In genomic region chr14:34081126-34081575, GRCh38 we compare ENCODE assay signal across 9 cellular contexts.
DNase-seq lines count a peak whose midpoint lies in the region; ATAC-seq and TF ChIP-seq lines count a peak whose summit lies in the region.
"Had no signal": no experiment of that assay in that cellular context is flagged by ENCODE, and none has a peak within 500 bp of the region (broad histone marks: within the 10 kb centered on the region; RNA-seq: fewer than 3 reads in every experiment).

No MANE protein-coding gene starts in this region.

- TF ChIP-seq EP300 in stomach (IDR thresholded peaks at IDR 0.05): no peak

- H3K4me3 ChIP-seq in HCT116 (replicated peaks in 1 of 2; ENCODE audit: low read depth in 1 of 2, low read length in 2 of 2) (peak overlapping the region in 1 of 2 experiments; percentile 16; a peak in 2 of 4 replicates), stomach (no peak overlapping the region), dorsolateral prefrontal cortex (no peak overlapping the region)

- intact Hi-C loops in HCT116 (cut with micrococcal nuclease): loop anchor here (5.0 kb wide), 1 partner anchor 129 kb away; the partner anchor contains the start of gene EGLN3
- intact Hi-C loops in left cardiac atrium (cut with DNase I): no loop called here
- intact Hi-C loops in stomach (cut with DNase I; ENCODE audit: low total_unique reads): no loop called here
- intact Hi-C loops in dorsolateral prefrontal cortex (cut with DNase I): no loop called here

- RAD21 ChIA-PET in HCT116 (lab: Charles Lee; ENCODE audit: low non-redundant PET in 1 of 2, low total read pairs in 2 of 2, uncharacterized antibody in 2 of 2, unreplicated experiment in 2 of 2): interaction anchor here (1.0 to 1.2 kb wide), 2 partner anchors 17 to 232 kb away, joined by 3 to 4 read pairs; no protein-coding TSS in a partner anchor

- H3K9ac ChIP-seq in HCT116 (ENCODE audit: low read length): 0 out of 2 replicates have a peak overlapping the region, but pooled peaks have one; percentile 10

- no peaks in the 10 kb centered on the region for H3K79me2 ChIP-seq in HCT116 (ENCODE audit: insufficient read depth, low read length)

- H3K9me3 ChIP-seq in HCT116 (ENCODE audit: control insufficient read depth in 1 of 2, insufficient read depth in 1 of 2, low read depth in 1 of 2, low read length in 2 of 2): no peaks in the 10 kb centered on the region
- H3K9me3 ChIP-seq in stomach: no peaks in the 10 kb centered on the region

- no TSS peak for BruUV-seq in HCT116 (replicated peaks; lab: Mats Ljungman, UMichigan)

- peak overlapping the region; percentile 59 for H3K4me2 ChIP-seq in HCT116 (ENCODE audit: low read length)

- DNase-seq in HCT116 (ENCODE audit: low read depth, low spot score): no peak
- peak; percentile 38 for DNase-seq in T1000 (lab: John Stamatoyannopoulos, UW)
- peak; percentile 24 for DNase-seq in left cardiac atrium
- DNase-seq in stomach: no peak
- DNase-seq in SK-N-DZ (ENCODE audit: low spot score): no peak
- DNase-seq in dorsolateral prefrontal cortex: no peak
- DNase-seq in NAMALWA (ENCODE audit: low spot score): no peak
- DNase-seq: effector memory CD4-positive, alpha-beta T cell; immature natural killer cell had no signal

- H3K4me1 ChIP-seq in HCT116 (ENCODE audit: control insufficient read depth in 1 of 2, insufficient read depth in 2 of 2, low read length in 2 of 2) (peaks cover 36 to 52% of the 10 kb centered on the region in 2 experiments), stomach (peaks cover 18 to 36% (median 27%) of the 10 kb centered on the region in 4 donors)

- POLR2A ChIA-PET in HCT116 (lab: Charles Lee): interaction anchor here (1.5 to 2.5 kb wide), 2 partner anchors 9 to 21 kb away, joined by 3 to 11 read pairs; no protein-coding TSS in a partner anchor

- no peaks in the 10 kb centered on the region for H3K36me3 ChIP-seq in HCT116 (ENCODE audit: control insufficient read depth in 1 of 2, insufficient read depth in 2 of 2, low read length in 2 of 2)
- no peaks in the 10 kb centered on the region for H3K36me3 ChIP-seq in stomach

- TF ChIP-seq CTCF in HCT116 (IDR thresholded peaks at IDR 0.05 in 2 of 3, conservative IDR thresholded peaks at IDR 0.05 in 1 of 3; ENCODE audit: borderline replicate concordance in 1 of 3, insufficient read depth in 1 of 3, low read depth in 2 of 3, low read length in 2 of 3) (no peak), stomach (IDR thresholded peaks at IDR 0.05) (no peak), dorsolateral prefrontal cortex (IDR thresholded peaks at IDR 0.05 in 54 of 56, conservative IDR thresholded peaks at IDR 0.05 in 2 of 56; ENCODE audit: low read depth in 1 of 56, partially characterized antibody in 56 of 56) (no peak)

- ATAC-seq in HCT116 (peak; percentile 35), left cardiac atrium (peak; percentile 93 to 94)

- H2AFZ ChIP-seq in HCT116 (ENCODE audit: low read depth, low read length, poor library complexity, severe bottlenecking): peak overlapping the region; percentile 63

- no peaks in the 10 kb centered on the region for H4K20me1 ChIP-seq in HCT116 (ENCODE audit: insufficient read depth)

- no peaks in the 10 kb centered on the region for H3K9me2 ChIP-seq in HCT116 (ENCODE audit: insufficient read depth)

- TF ChIP-seq POLR2A in HCT116 (IDR thresholded peaks at IDR 0.05; ENCODE audit: borderline replicate concordance, extremely low read depth, insufficient read depth, insufficient read length) (no peak), stomach (IDR thresholded peaks at IDR 0.05) (no peak)

- WGBS in stomach, 5 donors: 54 to 71% (median 67%) methylated on average over 7 of the region's 7 CpGs

- no peaks in the 10 kb centered on the region for H3K27me3 ChIP-seq in HCT116 (ENCODE audit: insufficient read depth, low read length)
- no peaks in the 10 kb centered on the region for H3K27me3 ChIP-seq in stomach
- no peaks in the 10 kb centered on the region for H3K27me3 ChIP-seq in dorsolateral prefrontal cortex

- H3K27ac ChIP-seq in HCT116 (ENCODE audit: low read depth, low read length): peak overlapping the region; percentile 50
- peak overlapping the region; percentile 63 to 72 (median 69) for H3K27ac ChIP-seq in stomach
- H3K27ac ChIP-seq in dorsolateral prefrontal cortex: no peak overlapping the region

- CTCF ChIA-PET in HCT116 (lab: Charles Lee): interaction anchor here (1.0 to 2.9 kb wide), 4 partner anchors 17 to 233 kb away, joined by 3 to 14 read pairs (median 8); no protein-coding TSS in a partner anchor

- no peak for TF ChIP-seq RAD21 in HCT116 (IDR thresholded peaks at IDR 0.05; ENCODE audit: low read depth)

TF ChIP-seq in HCT116, 20 proteins besides CTCF, POLR2A, EP300 and RAD21:
- TF ChIP-seq CEBPB (IDR thresholded peaks at IDR 0.05; ENCODE audit: low read depth) (no peak), TCF7L2 (IDR thresholded peaks at IDR 0.05; ENCODE audit: borderline replicate concordance, extremely low read depth, insufficient read depth, insufficient read length) (no peak), ZNF274 (IDR thresholded peaks at IDR 0.05; ENCODE audit: low read depth, low read length) (no peak), SP1 (IDR thresholded peaks at IDR 0.05; ENCODE audit: low read depth) (no peak), ZFX (IDR thresholded peaks at IDR 0.05) (no peak), SIN3A (IDR thresholded peaks at IDR 0.05; ENCODE audit: low read depth) (no peak), FOSL1 (IDR thresholded peaks at IDR 0.05; ENCODE audit: low read depth) (no peak), EZH2phosphoT487 (IDR thresholded peaks at IDR 0.05; ENCODE audit: borderline replicate concordance) (no peak), JUND (IDR thresholded peaks at IDR 0.05) (no peak), YY1 (IDR thresholded peaks at IDR 0.05; ENCODE audit: extremely low read depth, insufficient replicate concordance, low read depth, low read length) (no peak), CBX3 (IDR thresholded peaks at IDR 0.05; ENCODE audit: low read depth) (no peak), POLR2AphosphoS5 (IDR thresholded peaks at IDR 0.05; ENCODE audit: low read depth, low read length) (no peak)
- TF ChIP-seq, protein P1, sequence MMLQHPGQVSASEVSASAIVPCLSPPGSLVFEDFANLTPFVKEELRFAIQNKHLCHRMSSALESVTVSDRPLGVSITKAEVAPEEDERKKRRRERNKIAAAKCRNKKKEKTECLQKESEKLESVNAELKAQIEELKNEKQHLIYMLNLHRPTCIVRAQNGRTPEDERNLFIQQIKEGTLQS (IDR thresholded peaks at IDR 0.05): no peak
- TF ChIP-seq, protein P2, sequence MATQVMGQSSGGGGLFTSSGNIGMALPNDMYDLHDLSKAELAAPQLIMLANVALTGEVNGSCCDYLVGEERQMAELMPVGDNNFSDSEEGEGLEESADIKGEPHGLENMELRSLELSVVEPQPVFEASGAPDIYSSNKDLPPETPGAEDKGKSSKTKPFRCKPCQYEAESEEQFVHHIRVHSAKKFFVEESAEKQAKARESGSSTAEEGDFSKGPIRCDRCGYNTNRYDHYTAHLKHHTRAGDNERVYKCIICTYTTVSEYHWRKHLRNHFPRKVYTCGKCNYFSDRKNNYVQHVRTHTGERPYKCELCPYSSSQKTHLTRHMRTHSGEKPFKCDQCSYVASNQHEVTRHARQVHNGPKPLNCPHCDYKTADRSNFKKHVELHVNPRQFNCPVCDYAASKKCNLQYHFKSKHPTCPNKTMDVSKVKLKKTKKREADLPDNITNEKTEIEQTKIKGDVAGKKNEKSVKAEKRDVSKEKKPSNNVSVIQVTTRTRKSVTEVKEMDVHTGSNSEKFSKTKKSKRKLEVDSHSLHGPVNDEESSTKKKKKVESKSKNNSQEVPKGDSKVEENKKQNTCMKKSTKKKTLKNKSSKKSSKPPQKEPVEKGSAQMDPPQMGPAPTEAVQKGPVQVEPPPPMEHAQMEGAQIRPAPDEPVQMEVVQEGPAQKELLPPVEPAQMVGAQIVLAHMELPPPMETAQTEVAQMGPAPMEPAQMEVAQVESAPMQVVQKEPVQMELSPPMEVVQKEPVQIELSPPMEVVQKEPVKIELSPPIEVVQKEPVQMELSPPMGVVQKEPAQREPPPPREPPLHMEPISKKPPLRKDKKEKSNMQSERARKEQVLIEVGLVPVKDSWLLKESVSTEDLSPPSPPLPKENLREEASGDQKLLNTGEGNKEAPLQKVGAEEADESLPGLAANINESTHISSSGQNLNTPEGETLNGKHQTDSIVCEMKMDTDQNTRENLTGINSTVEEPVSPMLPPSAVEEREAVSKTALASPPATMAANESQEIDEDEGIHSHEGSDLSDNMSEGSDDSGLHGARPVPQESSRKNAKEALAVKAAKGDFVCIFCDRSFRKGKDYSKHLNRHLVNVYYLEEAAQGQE (IDR thresholded peaks at IDR 0.05; ENCODE audit: low read depth): no peak

Comparison
In these comparisons a context has a peak if more than half of its experiments do, and no peak if none do; other contexts are left out.
1. DNase-seq: peak in T1000 (single experiment) and left cardiac atrium (single experiment); none in HCT116 (single experiment), stomach (single experiment), SK-N-DZ (single experiment), dorsolateral prefrontal cortex (0 of 10) and NAMALWA (single experiment).
2. H3K27ac ChIP-seq: peak in HCT116 (single experiment) and stomach (5 of 5); none in dorsolateral prefrontal cortex (0 of 59).